Comparison of ENCODE assay signal across 1 cellular context in the genomic region with DNA sequence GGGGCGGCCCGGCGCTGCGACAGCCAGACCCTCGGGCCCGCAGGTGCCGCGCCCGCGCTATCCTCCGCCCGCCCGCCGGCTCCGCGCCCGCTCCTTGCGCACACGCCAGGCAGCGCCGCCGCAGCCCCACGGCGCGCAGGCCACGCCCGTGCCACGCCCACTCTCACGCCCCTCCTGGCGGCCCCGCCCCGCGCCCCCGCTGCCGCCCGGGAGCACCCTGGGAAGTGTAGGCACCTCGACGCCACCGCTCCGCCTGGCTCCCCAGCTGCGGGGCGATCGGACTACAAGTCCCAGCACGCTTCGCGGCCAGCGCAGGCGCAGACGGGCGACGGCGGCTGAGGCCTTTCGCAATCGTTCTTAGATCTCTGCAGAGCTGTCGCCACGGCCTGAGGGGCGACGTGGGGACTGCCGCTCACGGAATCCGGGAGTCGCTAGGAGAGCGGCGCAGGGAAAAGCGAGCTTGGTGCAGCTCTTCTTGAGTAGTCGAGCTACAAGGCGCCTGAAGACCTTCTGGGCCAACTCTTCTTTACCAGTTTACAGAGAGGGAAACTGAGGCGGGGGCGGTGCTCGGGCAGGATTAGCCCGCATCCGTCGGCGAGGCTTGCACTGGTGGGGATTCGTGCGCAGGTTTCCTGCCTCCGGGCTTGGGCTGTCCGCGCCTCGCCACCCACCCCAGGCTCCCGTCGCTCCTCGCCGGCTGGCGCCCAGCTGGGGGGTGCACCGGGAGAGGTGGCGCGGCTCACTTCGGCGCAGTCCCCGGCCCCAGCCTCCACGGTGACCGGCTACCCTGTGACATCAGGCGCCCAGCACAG.
TF ChIP-seq lines count a peak whose summit lies in the region.

A gene (minus strand): TSS at position 104 of the 812 bp plus-strand sequence. CDS start 124 bp downstream, outside the sequence.

TF ChIP-seq in K562, 482 proteins besides CTCF, POLR2A, EP300 and RAD21 (continued from another document and continues in another):
- TF ChIP-seq, protein P1, sequence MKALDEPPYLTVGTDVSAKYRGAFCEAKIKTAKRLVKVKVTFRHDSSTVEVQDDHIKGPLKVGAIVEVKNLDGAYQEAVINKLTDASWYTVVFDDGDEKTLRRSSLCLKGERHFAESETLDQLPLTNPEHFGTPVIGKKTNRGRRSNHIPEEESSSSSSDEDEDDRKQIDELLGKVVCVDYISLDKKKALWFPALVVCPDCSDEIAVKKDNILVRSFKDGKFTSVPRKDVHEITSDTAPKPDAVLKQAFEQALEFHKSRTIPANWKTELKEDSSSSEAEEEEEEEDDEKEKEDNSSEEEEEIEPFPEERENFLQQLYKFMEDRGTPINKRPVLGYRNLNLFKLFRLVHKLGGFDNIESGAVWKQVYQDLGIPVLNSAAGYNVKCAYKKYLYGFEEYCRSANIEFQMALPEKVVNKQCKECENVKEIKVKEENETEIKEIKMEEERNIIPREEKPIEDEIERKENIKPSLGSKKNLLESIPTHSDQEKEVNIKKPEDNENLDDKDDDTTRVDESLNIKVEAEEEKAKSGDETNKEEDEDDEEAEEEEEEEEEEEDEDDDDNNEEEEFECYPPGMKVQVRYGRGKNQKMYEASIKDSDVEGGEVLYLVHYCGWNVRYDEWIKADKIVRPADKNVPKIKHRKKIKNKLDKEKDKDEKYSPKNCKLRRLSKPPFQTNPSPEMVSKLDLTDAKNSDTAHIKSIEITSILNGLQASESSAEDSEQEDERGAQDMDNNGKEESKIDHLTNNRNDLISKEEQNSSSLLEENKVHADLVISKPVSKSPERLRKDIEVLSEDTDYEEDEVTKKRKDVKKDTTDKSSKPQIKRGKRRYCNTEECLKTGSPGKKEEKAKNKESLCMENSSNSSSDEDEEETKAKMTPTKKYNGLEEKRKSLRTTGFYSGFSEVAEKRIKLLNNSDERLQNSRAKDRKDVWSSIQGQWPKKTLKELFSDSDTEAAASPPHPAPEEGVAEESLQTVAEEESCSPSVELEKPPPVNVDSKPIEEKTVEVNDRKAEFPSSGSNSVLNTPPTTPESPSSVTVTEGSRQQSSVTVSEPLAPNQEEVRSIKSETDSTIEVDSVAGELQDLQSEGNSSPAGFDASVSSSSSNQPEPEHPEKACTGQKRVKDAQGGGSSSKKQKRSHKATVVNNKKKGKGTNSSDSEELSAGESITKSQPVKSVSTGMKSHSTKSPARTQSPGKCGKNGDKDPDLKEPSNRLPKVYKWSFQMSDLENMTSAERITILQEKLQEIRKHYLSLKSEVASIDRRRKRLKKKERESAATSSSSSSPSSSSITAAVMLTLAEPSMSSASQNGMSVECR (CRISPR knock-in tag; IDR thresholded peaks at IDR 0.05) = no peak; the same call in none of the 2 replicates
- TF ChIP-seq, protein P2, sequence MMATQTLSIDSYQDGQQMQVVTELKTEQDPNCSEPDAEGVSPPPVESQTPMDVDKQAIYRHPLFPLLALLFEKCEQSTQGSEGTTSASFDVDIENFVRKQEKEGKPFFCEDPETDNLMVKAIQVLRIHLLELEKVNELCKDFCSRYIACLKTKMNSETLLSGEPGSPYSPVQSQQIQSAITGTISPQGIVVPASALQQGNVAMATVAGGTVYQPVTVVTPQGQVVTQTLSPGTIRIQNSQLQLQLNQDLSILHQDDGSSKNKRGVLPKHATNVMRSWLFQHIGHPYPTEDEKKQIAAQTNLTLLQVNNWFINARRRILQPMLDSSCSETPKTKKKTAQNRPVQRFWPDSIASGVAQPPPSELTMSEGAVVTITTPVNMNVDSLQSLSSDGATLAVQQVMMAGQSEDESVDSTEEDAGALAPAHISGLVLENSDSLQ (IDR thresholded peaks at IDR 0.05) = peak; percentile 41; the same call in 1 of the 2 replicates
- no peak for TF ChIP-seq MECOM (CRISPR knock-in tag; IDR thresholded peaks at IDR 0.05)
- 0 out of 2 replicates have a peak, but pooled peaks have one; percentile 4 for TF ChIP-seq BHLHE40 (IDR thresholded peaks at IDR 0.05; ENCODE audit: low read length)
- no peak for TF ChIP-seq POLR2B (IDR thresholded peaks at IDR 0.05; ENCODE audit: low read depth, partially characterized antibody)
- TF ChIP-seq EGR1 (conservative IDR thresholded peaks at IDR 0.05) = peak; percentile 88
- TF ChIP-seq ZNF696 (CRISPR knock-in tag; conservative IDR thresholded peaks at IDR 0.05) = no peak
- TF ChIP-seq, protein P3, sequence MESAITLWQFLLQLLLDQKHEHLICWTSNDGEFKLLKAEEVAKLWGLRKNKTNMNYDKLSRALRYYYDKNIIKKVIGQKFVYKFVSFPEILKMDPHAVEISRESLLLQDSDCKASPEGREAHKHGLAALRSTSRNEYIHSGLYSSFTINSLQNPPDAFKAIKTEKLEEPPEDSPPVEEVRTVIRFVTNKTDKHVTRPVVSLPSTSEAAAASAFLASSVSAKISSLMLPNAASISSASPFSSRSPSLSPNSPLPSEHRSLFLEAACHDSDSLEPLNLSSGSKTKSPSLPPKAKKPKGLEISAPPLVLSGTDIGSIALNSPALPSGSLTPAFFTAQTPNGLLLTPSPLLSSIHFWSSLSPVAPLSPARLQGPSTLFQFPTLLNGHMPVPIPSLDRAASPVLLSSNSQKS (CRISPR knock-in tag; IDR thresholded peaks at IDR 0.05) = no peak
- no peak for TF ChIP-seq SMAD3 (CRISPR knock-in tag; conservative IDR thresholded peaks at IDR 0.05)
- TF ChIP-seq GTF2E2 (tag; IDR thresholded peaks at IDR 0.05) = no peak
- no peak for TF ChIP-seq CHCHD3 (CRISPR knock-in tag; IDR thresholded peaks at IDR 0.05)
- no peak for TF ChIP-seq RBM25 (IDR thresholded peaks at IDR 0.05; ENCODE audit: low read depth, low read length, severe bottlenecking)
- TF ChIP-seq CHD1 (IDR thresholded peaks at IDR 0.05; ENCODE audit: low read length) = no peak
- no peak for TF ChIP-seq ZNF41 (CRISPR knock-in tag; conservative IDR thresholded peaks at IDR 0.05)
- TF ChIP-seq ZNF311 (CRISPR knock-in tag; IDR thresholded peaks at IDR 0.05) = no peak
- no peak for TF ChIP-seq TCF3 (CRISPR knock-in tag; IDR thresholded peaks at IDR 0.05)
- no peak for TF ChIP-seq ETV6 (IDR thresholded peaks at IDR 0.05; ENCODE audit: borderline replicate concordance in 1 of 2, low read depth in 2 of 2, low read length in 1 of 2)
- no peak for TF ChIP-seq ETV6 (CRISPR knock-in tag; IDR thresholded peaks at IDR 0.05; ENCODE audit: borderline replicate concordance)
- peak; percentile 47; the same call in 1 of the 2 replicates for TF ChIP-seq RB1 (IDR thresholded peaks at IDR 0.05; ENCODE audit: low read depth)
- peak; percentile 43 for TF ChIP-seq CREB1 (IDR thresholded peaks at IDR 0.05)
- TF ChIP-seq CREB1 (CRISPR knock-in tag; IDR thresholded peaks at IDR 0.05) = peak; percentile 49; the same call in 1 of the 2 replicates
- TF ChIP-seq GABPB1 (CRISPR knock-in tag; IDR thresholded peaks at IDR 0.05) = no peak
- TF ChIP-seq, protein P4, sequence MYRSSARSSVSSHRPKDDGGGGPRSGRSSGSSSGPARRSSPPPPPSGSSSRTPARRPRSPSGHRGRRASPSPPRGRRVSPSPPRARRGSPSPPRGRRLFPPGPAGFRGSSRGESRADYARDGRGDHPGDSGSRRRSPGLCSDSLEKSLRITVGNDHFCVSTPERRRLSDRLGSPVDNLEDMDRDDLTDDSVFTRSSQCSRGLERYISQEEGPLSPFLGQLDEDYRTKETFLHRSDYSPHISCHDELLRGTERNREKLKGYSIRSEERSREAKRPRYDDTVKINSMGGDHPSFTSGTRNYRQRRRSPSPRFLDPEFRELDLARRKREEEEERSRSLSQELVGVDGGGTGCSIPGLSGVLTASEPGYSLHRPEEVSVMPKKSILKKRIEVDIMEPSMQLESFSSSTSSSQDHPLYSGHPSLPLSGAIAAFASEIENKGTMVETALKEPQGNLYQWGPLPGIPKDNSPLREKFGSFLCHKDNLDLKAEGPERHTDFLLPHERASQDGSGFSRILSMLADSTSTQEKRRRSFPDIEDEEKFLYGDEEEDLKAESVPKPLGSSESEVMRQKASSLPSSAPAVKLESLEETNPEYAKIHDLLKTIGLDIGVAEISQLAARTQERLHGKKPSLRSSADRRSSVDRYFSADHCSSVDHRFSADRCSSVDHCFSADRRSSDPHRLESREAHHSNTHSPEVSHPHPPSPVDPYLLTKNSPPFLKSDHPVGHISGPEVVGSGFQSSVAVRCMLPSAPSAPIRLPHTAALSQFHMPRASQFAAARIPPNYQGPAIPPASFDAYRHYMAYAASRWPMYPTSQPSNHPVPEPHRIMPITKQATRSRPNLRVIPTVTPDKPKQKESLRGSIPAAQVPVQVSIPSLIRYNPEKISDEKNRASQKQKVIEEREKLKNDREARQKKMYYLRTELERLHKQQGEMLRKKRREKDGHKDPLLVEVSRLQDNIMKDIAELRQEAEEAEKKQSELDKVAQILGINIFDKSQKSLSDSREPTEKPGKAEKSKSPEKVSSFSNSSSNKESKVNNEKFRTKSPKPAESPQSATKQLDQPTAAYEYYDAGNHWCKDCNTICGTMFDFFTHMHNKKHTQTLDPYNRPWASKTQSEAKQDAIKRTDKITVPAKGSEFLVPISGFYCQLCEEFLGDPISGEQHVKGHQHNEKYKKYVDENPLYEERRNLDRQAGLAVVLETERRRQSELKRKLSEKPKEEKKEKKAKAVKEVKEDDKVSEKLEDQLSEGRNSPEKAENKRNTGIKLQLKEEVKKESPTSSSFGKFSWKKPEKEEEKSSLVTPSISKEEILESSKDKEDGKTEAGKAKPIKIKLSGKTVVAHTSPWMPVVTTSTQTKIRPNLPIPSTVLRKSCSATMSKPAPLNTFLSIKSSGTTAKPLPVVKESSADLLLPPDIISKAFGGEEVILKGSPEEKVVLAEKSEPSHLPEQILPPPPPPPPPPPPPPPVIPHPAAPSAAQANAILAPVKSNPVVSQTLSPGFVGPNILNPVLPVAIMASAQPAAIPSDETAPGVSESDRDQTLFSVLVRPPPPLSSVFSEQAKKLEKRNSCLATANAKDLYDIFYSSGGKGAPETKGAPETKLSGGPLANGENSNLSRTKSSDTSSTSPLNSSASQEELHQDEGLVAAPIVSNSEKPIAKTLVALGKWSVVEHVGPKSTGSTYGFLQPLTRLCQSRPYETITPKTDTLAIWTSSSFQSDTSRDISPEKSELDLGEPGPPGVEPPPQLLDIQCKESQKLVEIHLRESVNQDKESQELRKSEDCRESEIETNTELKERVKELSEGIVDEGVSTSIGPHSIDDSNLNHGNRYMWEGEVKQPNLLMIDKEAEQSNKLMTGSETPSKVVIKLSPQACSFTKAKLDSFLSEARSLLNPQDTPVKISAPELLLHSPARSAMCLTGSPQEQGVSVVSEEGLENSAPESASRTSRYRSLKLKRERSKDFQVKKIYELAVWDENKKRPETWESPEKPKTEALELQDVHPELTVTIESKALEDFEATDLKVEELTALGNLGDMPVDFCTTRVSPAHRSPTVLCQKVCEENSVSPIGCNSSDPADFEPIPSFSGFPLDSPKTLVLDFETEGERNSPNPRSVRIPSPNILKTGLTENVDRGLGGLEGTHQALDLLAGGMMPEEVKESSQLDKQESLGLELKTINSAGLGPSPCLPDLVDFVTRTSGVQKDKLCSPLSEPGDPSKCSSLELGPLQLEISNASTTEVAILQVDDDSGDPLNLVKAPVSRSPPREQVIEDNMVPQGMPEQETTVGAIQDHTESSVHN (IDR thresholded peaks at IDR 0.05; ENCODE audit: borderline replicate concordance in 1 of 2, low read depth in 1 of 2) = no peak
- TF ChIP-seq GATAD2B (IDR thresholded peaks at IDR 0.05; ENCODE audit: borderline replicate concordance) = no peak
- TF ChIP-seq SIN3A (IDR thresholded peaks at IDR 0.05; ENCODE audit: borderline replicate concordance in 2 of 2, control insufficient read depth in 1 of 2, low read depth in 2 of 2, low read length in 2 of 2) = no peak
- TF ChIP-seq NR4A1 (CRISPR knock-in tag; IDR thresholded peaks at IDR 0.05) = no peak
- no peak for TF ChIP-seq NR4A1 (tag; IDR thresholded peaks at IDR 0.05)
- no peak for TF ChIP-seq RBM17 (IDR thresholded peaks at IDR 0.05; ENCODE audit: borderline replicate concordance, low read depth, low read length)
- no peak for TF ChIP-seq SREBF1 (IDR thresholded peaks at IDR 0.05; ENCODE audit: borderline replicate concordance, low read depth, low read length)
- 0 out of 2 replicates have a peak, but pooled peaks have one; percentile 28 for TF ChIP-seq POLR2G (IDR thresholded peaks at IDR 0.05; ENCODE audit: low read depth, low read length)
- no peak for TF ChIP-seq HNRNPK (IDR thresholded peaks at IDR 0.05; ENCODE audit: low read depth, low read length, poor library complexity, severe bottlenecking)
- TF ChIP-seq ZSCAN32 (CRISPR knock-in tag; IDR thresholded peaks at IDR 0.05) = no peak
- TF ChIP-seq, protein P5, sequence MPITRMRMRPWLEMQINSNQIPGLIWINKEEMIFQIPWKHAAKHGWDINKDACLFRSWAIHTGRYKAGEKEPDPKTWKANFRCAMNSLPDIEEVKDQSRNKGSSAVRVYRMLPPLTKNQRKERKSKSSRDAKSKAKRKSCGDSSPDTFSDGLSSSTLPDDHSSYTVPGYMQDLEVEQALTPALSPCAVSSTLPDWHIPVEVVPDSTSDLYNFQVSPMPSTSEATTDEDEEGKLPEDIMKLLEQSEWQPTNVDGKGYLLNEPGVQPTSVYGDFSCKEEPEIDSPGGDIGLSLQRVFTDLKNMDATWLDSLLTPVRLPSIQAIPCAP (CRISPR knock-in tag; IDR thresholded peaks at IDR 0.05; ENCODE audit: borderline replicate concordance) = no peak
- no peak for TF ChIP-seq DIDO1 (tag; IDR thresholded peaks at IDR 0.05; ENCODE audit: low read depth)
- TF ChIP-seq DNMT1 (IDR thresholded peaks at IDR 0.05) = no peak
- TF ChIP-seq, protein P6, sequence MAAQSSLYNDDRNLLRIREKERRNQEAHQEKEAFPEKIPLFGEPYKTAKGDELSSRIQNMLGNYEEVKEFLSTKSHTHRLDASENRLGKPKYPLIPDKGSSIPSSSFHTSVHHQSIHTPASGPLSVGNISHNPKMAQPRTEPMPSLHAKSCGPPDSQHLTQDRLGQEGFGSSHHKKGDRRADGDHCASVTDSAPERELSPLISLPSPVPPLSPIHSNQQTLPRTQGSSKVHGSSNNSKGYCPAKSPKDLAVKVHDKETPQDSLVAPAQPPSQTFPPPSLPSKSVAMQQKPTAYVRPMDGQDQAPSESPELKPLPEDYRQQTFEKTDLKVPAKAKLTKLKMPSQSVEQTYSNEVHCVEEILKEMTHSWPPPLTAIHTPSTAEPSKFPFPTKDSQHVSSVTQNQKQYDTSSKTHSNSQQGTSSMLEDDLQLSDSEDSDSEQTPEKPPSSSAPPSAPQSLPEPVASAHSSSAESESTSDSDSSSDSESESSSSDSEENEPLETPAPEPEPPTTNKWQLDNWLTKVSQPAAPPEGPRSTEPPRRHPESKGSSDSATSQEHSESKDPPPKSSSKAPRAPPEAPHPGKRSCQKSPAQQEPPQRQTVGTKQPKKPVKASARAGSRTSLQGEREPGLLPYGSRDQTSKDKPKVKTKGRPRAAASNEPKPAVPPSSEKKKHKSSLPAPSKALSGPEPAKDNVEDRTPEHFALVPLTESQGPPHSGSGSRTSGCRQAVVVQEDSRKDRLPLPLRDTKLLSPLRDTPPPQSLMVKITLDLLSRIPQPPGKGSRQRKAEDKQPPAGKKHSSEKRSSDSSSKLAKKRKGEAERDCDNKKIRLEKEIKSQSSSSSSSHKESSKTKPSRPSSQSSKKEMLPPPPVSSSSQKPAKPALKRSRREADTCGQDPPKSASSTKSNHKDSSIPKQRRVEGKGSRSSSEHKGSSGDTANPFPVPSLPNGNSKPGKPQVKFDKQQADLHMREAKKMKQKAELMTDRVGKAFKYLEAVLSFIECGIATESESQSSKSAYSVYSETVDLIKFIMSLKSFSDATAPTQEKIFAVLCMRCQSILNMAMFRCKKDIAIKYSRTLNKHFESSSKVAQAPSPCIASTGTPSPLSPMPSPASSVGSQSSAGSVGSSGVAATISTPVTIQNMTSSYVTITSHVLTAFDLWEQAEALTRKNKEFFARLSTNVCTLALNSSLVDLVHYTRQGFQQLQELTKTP (IDR thresholded peaks at IDR 0.05; ENCODE audit: low read depth in 1 of 2, partially characterized antibody in 2 of 2) = peak in 1 of 2 experiments; percentile 94
- TF ChIP-seq ELF1 (tag; IDR thresholded peaks at IDR 0.05) = no peak
- TF ChIP-seq LARP7 (IDR thresholded peaks at IDR 0.05) = no peak
- no peak; the same call in 1 of the 2 replicates for TF ChIP-seq MYC (IDR thresholded peaks at IDR 0.05; ENCODE audit: low read depth, low read length)
- TF ChIP-seq MYC (CRISPR knock-in tag; IDR thresholded peaks at IDR 0.05; ENCODE audit: borderline replicate concordance, low read depth) = no peak
- TF ChIP-seq GATA2 (CRISPR knock-in tag; IDR thresholded peaks at IDR 0.05) = peak; percentile 58
